In the genomic region with DNA sequence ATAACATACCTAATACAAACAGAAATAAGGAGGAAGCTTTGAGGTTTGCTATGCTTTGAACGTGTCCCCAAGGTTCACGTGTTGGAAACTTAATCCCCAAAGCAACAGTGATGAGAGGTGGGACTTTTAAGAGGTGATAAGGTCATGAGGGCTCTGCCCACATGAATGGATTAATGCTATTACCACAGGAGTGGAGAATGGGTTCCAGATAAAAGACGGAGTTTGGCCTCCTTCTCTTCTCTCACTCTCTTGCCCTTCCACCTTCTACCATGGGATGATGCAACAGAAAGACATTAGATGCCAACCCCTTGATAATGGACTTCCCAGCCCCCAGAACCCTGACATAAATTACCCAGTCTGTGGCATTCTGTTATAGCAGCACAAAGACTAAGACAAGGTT, we compare ENCODE assay signal across 12 cellular contexts. TPM values are rescaled to one million over a fixed set of nuclear protein-coding genes. Genes with fewer than 3 reads are reported as not detected.
DNase-seq lines count a peak whose midpoint lies in the region; ATAC-seq, FAIRE-seq and TF ChIP-seq lines count a peak whose summit lies in the region.
"Had no signal": no experiment of that assay in that cellular context is flagged by ENCODE, and none has a peak within 500 bp of the region (broad histone marks: within the 10 kb centered on the region; RNA-seq: fewer than 3 reads in every experiment).

No MANE protein-coding gene starts in this region.

- TF ChIP-seq POLR2A in endothelial cell of umbilical vein (IDR thresholded peaks at IDR 0.05; ENCODE audit: low read depth, low read length): no peak

- no peaks in the 10 kb centered on the region for H3K9me3 Mint-ChIP-seq in activated T-cell treated with anti-CD3 and anti-CD28 coated beads, Interleukin-2, amount 50 U/mL, for 72 hours
- no peaks in the 10 kb centered on the region for H3K9me3 Mint-ChIP-seq in stimulated activated naive CD8-positive, alpha-beta T cell treated with anti-CD3 and anti-CD28 coated beads, Interleukin-15, Interleukin-2, amounts not matched to agents 100 ng/mL and 50 ng/mL, for 24 hours

- H3K27me3 Mint-ChIP-seq in activated T-cell treated with anti-CD3 and anti-CD28 coated beads, Interleukin-2, amount 50 U/mL, for 72 hours (ENCODE audit: low read depth): no peaks in the 10 kb centered on the region
- no peaks in the 10 kb centered on the region for H3K27me3 Mint-ChIP-seq in stimulated activated naive CD8-positive, alpha-beta T cell treated with anti-CD3 and anti-CD28 coated beads, Interleukin-15, Interleukin-2, amounts not matched to agents 100 ng/mL and 50 ng/mL, for 24 hours

- no peak overlapping the region for H3K9ac ChIP-seq in endothelial cell of umbilical vein (replicated peaks; ENCODE audit: extremely low read depth, insufficient read depth, low read length)

- H3K36me3 ChIP-seq in endothelial cell of umbilical vein (ENCODE audit: control insufficient read depth in 2 of 2, extremely low read depth in 1 of 2, insufficient read depth in 2 of 2, low read length in 2 of 2): peaks cover 0 to 5% of the 10 kb centered on the region in 2 experiments
- H3K36me3 ChIP-seq: tibial nerve had no signal

- peak; percentile 57 for FAIRE-seq in endothelial cell of umbilical vein (lab: Jason Lieb, UNC)

- peaks cover 54% of the 10 kb centered on the region for H3K4me1 Mint-ChIP-seq in activated T-cell treated with anti-CD3 and anti-CD28 coated beads, Interleukin-2, amount 50 U/mL, for 72 hours (ENCODE audit: low read depth)
- peaks cover 68% of the 10 kb centered on the region for H3K4me1 Mint-ChIP-seq in stimulated activated naive CD8-positive, alpha-beta T cell treated with anti-CD3 and anti-CD28 coated beads, Interleukin-15, Interleukin-2, amounts not matched to agents 100 ng/mL and 50 ng/mL, for 24 hours (ENCODE audit: low read depth)

- POLR2A ChIA-PET in endothelial cell of umbilical vein (lab: Charles Lee): no interaction called here

- no peak overlapping the region for H2AFZ ChIP-seq in endothelial cell of umbilical vein (ENCODE audit: low read depth, low read length)

- intact Hi-C loops in endothelial cell of umbilical vein (cut with micrococcal nuclease): no loop called here

- no TSS peak for BruUV-seq in endothelial cell of umbilical vein (replicated peaks; lab: Mats Ljungman, UMichigan)

- H3K27ac ChIP-seq in endothelial cell of umbilical vein (ENCODE audit: insufficient read depth, low read depth, low read length): no peak overlapping the region
- H3K27ac ChIP-seq: tibial nerve had no signal

- H3K9me3 ChIP-seq in endothelial cell of umbilical vein (replicated peaks; ENCODE audit: control insufficient read depth, insufficient read depth, low read length): no peaks in the 10 kb centered on the region
- H3K9me3 ChIP-seq: tibial nerve had no signal

- H3K27ac Mint-ChIP-seq in activated T-cell treated with anti-CD3 and anti-CD28 coated beads, Interleukin-2, amount 50 U/mL, for 72 hours: peak overlapping the region; percentile 93
- H3K27ac Mint-ChIP-seq in stimulated activated naive CD8-positive, alpha-beta T cell treated with anti-CD3 and anti-CD28 coated beads, Interleukin-15, Interleukin-2, amounts not matched to agents 100 ng/mL and 50 ng/mL, for 24 hours: peak overlapping the region; percentile 76

- dilution Hi-C loops in endothelial cell of umbilical vein (cut with MboI; ENCODE audit: extremely low pct_ligation_motif_present, low sequenced_read_pairs): no loop called here

- H3K4me1 ChIP-seq in endothelial cell of umbilical vein (ENCODE audit: control insufficient read depth, extremely low read depth, insufficient read depth, low read length): peaks cover 42% of the 10 kb centered on the region

- H3K4me3 ChIP-seq in endothelial cell of umbilical vein (replicated peaks in 1 of 3; ENCODE audit: insufficient read depth in 1 of 3, low read depth in 1 of 3, low read length in 3 of 3): no peak overlapping the region
- H3K4me3 ChIP-seq: tibial nerve had no signal

- H3K79me2 ChIP-seq in endothelial cell of umbilical vein (ENCODE audit: control insufficient read depth, insufficient read depth, low read length): peaks cover 99% of the 10 kb centered on the region

- no peak for DNase-seq in activated T-cell treated with anti-CD3 and anti-CD28 coated beads, Interleukin-2, amount 50 U/mL, for 72 hours
- DNase-seq in activated T-cell treated with anti-CD3 and anti-CD28 coated beads for 4 hours (no peak), SW480 (ENCODE audit: low spot score) (peak; percentile 59), endothelial cell of umbilical vein (ENCODE audit: low read depth, low spot score) (no peak), T-helper 1 cell (no peak), NCI-H2081 treated with DMSO at 0.1 percent for 48 hours (lab: John Stamatoyannopoulos, UW) (no peak)
- DNase-seq: aorta, NCI-H1436 treated with DMSO at 0.1 percent for 48 hours, right cardiac atrium had no signal

- no peaks in the 10 kb centered on the region for H3K36me3 Mint-ChIP-seq in activated T-cell treated with anti-CD3 and anti-CD28 coated beads, Interleukin-2, amount 50 U/mL, for 72 hours (ENCODE audit: insufficient read depth in 2 of 2)
- H3K36me3 Mint-ChIP-seq in stimulated activated naive CD8-positive, alpha-beta T cell treated with anti-CD3 and anti-CD28 coated beads, Interleukin-15, Interleukin-2, amounts not matched to agents 100 ng/mL and 50 ng/mL, for 24 hours (ENCODE audit: low read depth): peaks cover 9% of the 10 kb centered on the region

- peaks cover 42% of the 10 kb centered on the region for H4K20me1 ChIP-seq in endothelial cell of umbilical vein (replicated peaks; ENCODE audit: control insufficient read depth, extremely low read depth, insufficient read depth, low read length)

- no peak overlapping the region for H3K4me2 ChIP-seq in endothelial cell of umbilical vein (ENCODE audit: insufficient read depth, low read length)

- TF ChIP-seq CTCF in endothelial cell of umbilical vein (IDR thresholded peaks at IDR 0.05; ENCODE audit: extremely low read depth in 1 of 2, insufficient read depth in 1 of 2, low read depth in 1 of 2, low read length in 2 of 2): no peak

- H3K4me3 Mint-ChIP-seq in activated T-cell treated with anti-CD3 and anti-CD28 coated beads, Interleukin-2, amount 50 U/mL, for 72 hours: peak overlapping the region; percentile 57 to 74
- H3K4me3 Mint-ChIP-seq in stimulated activated naive CD8-positive, alpha-beta T cell treated with anti-CD3 and anti-CD28 coated beads, Interleukin-15, Interleukin-2, amounts not matched to agents 100 ng/mL and 50 ng/mL, for 24 hours: peak overlapping the region; percentile 21

- no peaks in the 10 kb centered on the region for H3K9me1 ChIP-seq in endothelial cell of umbilical vein (replicated peaks; ENCODE audit: control insufficient read depth, extremely low read depth, insufficient read depth, low read length)

- H3K27me3 ChIP-seq in endothelial cell of umbilical vein (ENCODE audit: control insufficient read depth in 2 of 2, insufficient read depth in 2 of 2, low read length in 2 of 2): no peaks in the 10 kb centered on the region
- H3K27me3 ChIP-seq: tibial nerve had no signal

- peak; percentile 55 to 69 for ATAC-seq in activated T-cell treated with anti-CD3 and anti-CD28 coated beads, Interleukin-2, amount 50 U/mL, for 72 hours (replicated peaks in 1 of 2)
- ATAC-seq in HG02938 (IDR thresholded peaks at IDR 0.05; ENCODE audit: unreplicated experiment): no peak
- ATAC-seq: right cardiac atrium had no signal

- CTCF ChIA-PET in endothelial cell of umbilical vein (lab: Charles Lee): interaction anchor here (1.4 kb wide), 1 partner anchor 8 kb away, joined by 3 read pairs; no protein-coding TSS in a partner anchor

TF ChIP-seq in endothelial cell of umbilical vein, 7 proteins besides CTCF, POLR2A, EP300 and RAD21:
- TF ChIP-seq GATA2 (IDR thresholded peaks at IDR 0.05; ENCODE audit: insufficient read depth, insufficient read length, low read depth, low read length): no peak
- TF ChIP-seq POLR2AphosphoS5 (IDR thresholded peaks at IDR 0.05; ENCODE audit: insufficient read depth, low read depth, low read length): no peak
- TF ChIP-seq EZH2 (IDR thresholded peaks at IDR 0.05; ENCODE audit: borderline replicate concordance, low read depth, low read length, severe bottlenecking): no peak
- TF ChIP-seq MAX (IDR thresholded peaks at IDR 0.05; ENCODE audit: insufficient read depth, insufficient read length): no peak
- no peak for TF ChIP-seq JUN (IDR thresholded peaks at IDR 0.05; ENCODE audit: borderline replicate concordance, insufficient read depth, insufficient read length, low read depth)
- TF ChIP-seq MYC (IDR thresholded peaks at IDR 0.05; ENCODE audit: low read depth, low read length): no peak
- no peak for TF ChIP-seq FOS (IDR thresholded peaks at IDR 0.05; ENCODE audit: borderline replicate concordance, insufficient read depth, low read length)

RNA-seq across cellular contexts. Expression of gene ITGB1, which starts 9.6 kb away (rescaled TPM):
- total RNA-seq in activated T-cell treated with anti-CD3 and anti-CD28 coated beads, Interleukin-2, amount 50 U/mL, for 72 hours: 10 to 100 TPM; 52.3 to 91.2 TPM
- 1,125 and 1,147 TPM in 2 replicates for total RNA-seq in endothelial cell of umbilical vein
- 313 and 424 TPM in 2 replicates for polyA plus RNA-seq in endothelial cell of umbilical vein
- 480 and 502 TPM in 2 replicates for polyA plus RNA-seq in endothelial cell of umbilical vein (2011; cell fraction: cytosol; rRNA removed)
- polyA plus RNA-seq in endothelial cell of umbilical vein (2011; cell fraction: nucleus; rRNA removed): 255 and 459 TPM in 2 replicates
- polyA plus RNA-seq in endothelial cell of umbilical vein (2012): 1,054 and 1,144 TPM in 2 replicates
- polyA minus RNA-seq in endothelial cell of umbilical vein: 909 and 1,209 TPM in 2 replicates
- 134 TPM for polyA minus RNA-seq in endothelial cell of umbilical vein (2011; cell fraction: cytosol; rRNA and poly(A)+ RNA removed)
- polyA minus RNA-seq in endothelial cell of umbilical vein (2011; cell fraction: nucleus; rRNA and poly(A)+ RNA removed): 270 and 336 TPM in 2 replicates

Comparison
In these comparisons a context has a peak if more than half of its experiments do, and no peak if none do; other contexts are left out.
1. RNA of gene ITGB1, which starts 9.6 kb away (total RNA-seq): 1,125 to 1,147 TPM in endothelial cell of umbilical vein; 52.3 to 91.2 TPM in activated T-cell treated with anti-CD3 and anti-CD28 coated beads, Interleukin-2, amount 50 U/mL, for 72 hours; every median in the first group is over 10 times any median in the second.